In genomic region chr17:4908301-4908700, GRCh38 we compare ENCODE assay signal across 1 cellular context.
TF ChIP-seq lines count a peak whose summit lies in the region.

No MANE protein-coding gene starts in this region.

TF ChIP-seq in GM23338, 12 proteins besides CTCF, POLR2A, EP300 and RAD21 (continued from another document):
- no peak for TF ChIP-seq ZNF462 (CRISPR knock-in tag; IDR thresholded peaks at IDR 0.05)
- no peak for TF ChIP-seq JUNB (IDR thresholded peaks at IDR 0.05; ENCODE audit: unreplicated experiment)
- TF ChIP-seq ZNF114 (CRISPR knock-in tag; IDR thresholded peaks at IDR 0.05) = no peak
- no peak for TF ChIP-seq REST (IDR thresholded peaks at IDR 0.05; ENCODE audit: unreplicated experiment)
- TF ChIP-seq CREB1 (CRISPR knock-in tag; IDR thresholded peaks at IDR 0.05; ENCODE audit: low read depth) = no peak
- no peak for TF ChIP-seq STAT1 (IDR thresholded peaks at IDR 0.05; ENCODE audit: unreplicated experiment)
- no peak for TF ChIP-seq ZNF331 (CRISPR knock-in tag; IDR thresholded peaks at IDR 0.05; ENCODE audit: low read depth)
